ENCODE assay signal across 9 cellular contexts in the genomic region with DNA sequence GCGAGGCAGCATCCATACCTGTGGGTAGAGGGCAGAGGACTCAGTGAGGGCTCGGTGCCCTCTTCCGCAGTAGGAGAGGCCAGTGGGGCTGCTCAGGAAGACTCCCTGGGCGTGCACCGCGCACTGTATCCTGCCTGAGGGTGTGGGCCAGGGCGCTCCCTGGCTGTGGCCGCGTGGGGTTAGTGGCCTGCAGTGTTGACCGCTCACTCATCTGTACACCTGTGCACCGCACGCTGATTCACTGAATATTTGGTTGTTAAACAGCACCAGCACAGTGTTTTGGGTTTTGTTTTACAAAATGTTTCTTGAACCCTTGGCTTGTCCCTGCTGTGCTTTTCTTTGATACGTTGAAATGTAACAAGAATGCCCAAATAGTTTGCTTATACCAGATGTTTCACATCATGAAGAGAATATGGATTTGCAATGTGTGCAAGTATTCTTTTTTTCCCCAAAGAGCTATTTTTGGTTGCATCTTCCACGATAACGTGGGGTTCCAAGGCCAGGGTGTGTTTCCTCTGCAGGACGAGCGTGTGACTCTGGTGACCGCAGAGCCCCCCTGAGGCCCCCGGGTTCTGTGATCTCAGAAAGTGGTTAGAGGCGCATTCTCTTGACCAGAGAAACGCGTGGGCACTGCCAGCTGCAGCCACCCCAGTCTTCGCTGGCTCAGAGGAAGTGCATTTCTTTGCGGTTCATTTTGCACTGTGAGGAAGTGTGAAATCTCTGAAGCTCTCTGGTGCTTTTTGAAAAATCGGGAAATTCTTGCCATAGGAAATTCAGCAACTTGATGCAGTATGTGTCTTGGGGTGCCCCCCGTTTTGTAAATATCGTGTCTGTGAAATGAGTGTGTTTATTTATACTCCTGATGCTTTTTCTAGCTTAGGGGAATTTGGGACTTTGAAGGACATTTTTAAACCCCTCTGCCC. TPM values are rescaled to one million over a fixed set of nuclear protein-coding genes. Genes with fewer than 3 reads are reported as not detected.
DNase-seq lines count a peak whose midpoint lies in the region; ATAC-seq lines count a peak whose summit lies in the region.
"Had no signal": no experiment of that assay in that cellular context is flagged by ENCODE, and none has a peak within 500 bp of the region (broad histone marks: within the 10 kb centered on the region; RNA-seq: fewer than 3 reads in every experiment).

No MANE protein-coding gene starts in this region.

- ATAC-seq in activated T-cell treated with anti-CD3 and anti-CD28 coated beads, Interleukin-2, amount 50 U/mL, for 4 hours: no peak
- ATAC-seq in HG02870 (IDR thresholded peaks at IDR 0.05; ENCODE audit: unreplicated experiment) (peak; percentile 38), left ventricle myocardium superior (peak; percentile 48)

- peaks cover 45% of the 10 kb centered on the region for H3K36me3 Mint-ChIP-seq in activated T-cell treated with anti-CD3 and anti-CD28 coated beads, Interleukin-2, amount 50 U/mL, for 24 hours (ENCODE audit: low read depth)
- peaks cover 2% of the 10 kb centered on the region for H3K36me3 Mint-ChIP-seq in activated T-cell treated with anti-CD3 and anti-CD28 coated beads, Interleukin-2, amount 50 U/mL, for 4 hours (ENCODE audit: insufficient read depth)

- no peaks in the 10 kb centered on the region for H3K27me3 ChIP-seq in SJSA1 (replicated peaks)

- H3K36me3 ChIP-seq in SJSA1: peaks cover 21% of the 10 kb centered on the region

- H3K4me1 Mint-ChIP-seq in activated T-cell treated with anti-CD3 and anti-CD28 coated beads, Interleukin-2, amount 50 U/mL, for 24 hours (ENCODE audit: low read depth): peaks cover 48% of the 10 kb centered on the region
- H3K4me1 Mint-ChIP-seq in activated T-cell treated with anti-CD3 and anti-CD28 coated beads, Interleukin-2, amount 50 U/mL, for 4 hours (ENCODE audit: low read depth): peaks cover 26% of the 10 kb centered on the region

- peak overlapping the region; percentile 32 for H3K27ac ChIP-seq in SJSA1

- peak; percentile 41 for DNase-seq in activated T-cell treated with anti-CD3 and anti-CD28 coated beads, Interleukin-2, amount 50 U/mL, for 24 hours
- DNase-seq in activated T-cell treated with anti-CD3 and anti-CD28 coated beads, Interleukin-2, amount 50 U/mL, for 4 hours: no peak
- DNase-seq in SJSA1 (ENCODE audit: low read depth in 1 of 2, low spot score in 2 of 2) (peak; percentile 72 to 77), left ventricle myocardium superior (peak; percentile 26), RKO (ENCODE audit: low spot score) (no peak), GF-D8 (lab: John Stamatoyannopoulos, UW) (no peak), NCI-H345 (lab: John Stamatoyannopoulos, UW) (no peak)
- DNase-seq: DND-41 had no signal

- H3K4me3 ChIP-seq in SJSA1: no peak overlapping the region

- no peak overlapping the region for H3K4me3 Mint-ChIP-seq in activated T-cell treated with anti-CD3 and anti-CD28 coated beads, Interleukin-2, amount 50 U/mL, for 24 hours
- no peak overlapping the region for H3K4me3 Mint-ChIP-seq in activated T-cell treated with anti-CD3 and anti-CD28 coated beads, Interleukin-2, amount 50 U/mL, for 4 hours

- no peaks in the 10 kb centered on the region; the same call in 1 of the 2 replicates for H3K9me3 ChIP-seq in SJSA1 (replicated peaks)

- no peaks in the 10 kb centered on the region for H3K27me3 Mint-ChIP-seq in activated T-cell treated with anti-CD3 and anti-CD28 coated beads, Interleukin-2, amount 50 U/mL, for 24 hours
- peaks cover 6% of the 10 kb centered on the region for H3K27me3 Mint-ChIP-seq in activated T-cell treated with anti-CD3 and anti-CD28 coated beads, Interleukin-2, amount 50 U/mL, for 4 hours (ENCODE audit: low read depth)

- H3K4me1 ChIP-seq in SJSA1 (replicated peaks): peaks cover 43% of the 10 kb centered on the region

- H3K27ac Mint-ChIP-seq in activated T-cell treated with anti-CD3 and anti-CD28 coated beads, Interleukin-2, amount 50 U/mL, for 24 hours: peak overlapping the region; percentile 60

- intact Hi-C loops in left ventricle myocardium superior (cut with micrococcal nuclease): no loop called here

- peaks cover 2% of the 10 kb centered on the region for H3K9me3 Mint-ChIP-seq in activated T-cell treated with anti-CD3 and anti-CD28 coated beads, Interleukin-2, amount 50 U/mL, for 24 hours
- peaks cover 21% of the 10 kb centered on the region for H3K9me3 Mint-ChIP-seq in activated T-cell treated with anti-CD3 and anti-CD28 coated beads, Interleukin-2, amount 50 U/mL, for 4 hours

RNA-seq across cellular contexts. Expression of gene AHRR, which starts 46.9 kb away (rescaled TPM):
- 10 to 100 TPM; 17.2 to 22.8 (median 22.2) TPM for total RNA-seq in activated T-cell treated with anti-CD3 and anti-CD28 coated beads, Interleukin-2, amount 50 U/mL, for 4 hours
- total RNA-seq in SJSA1 (2014; rRNA removed; shearing (Covaris generic)): 17.8 and 22.6 TPM in 2 replicates
- total RNA-seq in left ventricle myocardium superior: 2.1 TPM

Comparison
In these comparisons a context has a peak if more than half of its experiments do, and no peak if none do; other contexts are left out.
1. DNase-seq: peak in activated T-cell treated with anti-CD3 and anti-CD28 coated beads, Interleukin-2, amount 50 U/mL, for 24 hours (single experiment), SJSA1 (2 of 2) and left ventricle myocardium superior (single experiment); none in activated T-cell treated with anti-CD3 and anti-CD28 coated beads, Interleukin-2, amount 50 U/mL, for 4 hours (single experiment), RKO (single experiment), GF-D8 (single experiment) and NCI-H345 (single experiment).
2. ATAC-seq: peak in HG02870 (single experiment) and left ventricle myocardium superior (single experiment); none in activated T-cell treated with anti-CD3 and anti-CD28 coated beads, Interleukin-2, amount 50 U/mL, for 4 hours (0 of 2).